In genomic region chr10:69061305-69062161, GRCh38 we compare ENCODE assay signal across 8 cellular contexts. TPM values are rescaled to one million over a fixed set of nuclear protein-coding genes. Genes with fewer than 3 reads are reported as not detected.
DNase-seq lines count a peak whose midpoint lies in the region; ATAC-seq and TF ChIP-seq lines count a peak whose summit lies in the region.

No MANE protein-coding gene starts in this region.

- H3K27ac Mint-ChIP-seq in CD4-positive, CD25-positive, alpha-beta regulatory T cell: peak overlapping the region; percentile 80 to 96 (median 89)
- peak overlapping the region; percentile 81 for H3K27ac Mint-ChIP-seq in activated CD8-positive, alpha-beta T cell treated with anti-CD3 and anti-CD28 coated beads for 36 hours

- peak; percentile 81 to 83 for ATAC-seq in CD4-positive, CD25-positive, alpha-beta regulatory T cell (ENCODE audit: low read depth in 2 of 2)
- ATAC-seq in GM19452 (IDR thresholded peaks at IDR 0.05; ENCODE audit: unreplicated experiment) (peak; percentile 59), HG02970 (IDR thresholded peaks at IDR 0.05; ENCODE audit: low FRiP score, unreplicated experiment) (no peak)
- ATAC-seq in activated CD8-positive, alpha-beta T cell treated with anti-CD3 and anti-CD28 coated beads for 36 hours: peak; percentile 35

- peak overlapping the region; percentile 47 for H3K27ac ChIP-seq in CD4-positive, CD25-positive, alpha-beta regulatory T cell (ENCODE audit: insufficient read depth, low read length, poor library complexity, severe bottlenecking)
- H3K27ac ChIP-seq in Karpas-422 (ENCODE audit: low read length): no peak overlapping the region

- no peaks in the 10 kb centered on the region for H3K27me3 Mint-ChIP-seq in CD4-positive, CD25-positive, alpha-beta regulatory T cell
- no peaks in the 10 kb centered on the region for H3K27me3 Mint-ChIP-seq in activated CD8-positive, alpha-beta T cell treated with anti-CD3 and anti-CD28 coated beads for 36 hours

- no peaks in the 10 kb centered on the region for H4K20me1 ChIP-seq in Karpas-422 (ENCODE audit: insufficient read depth, low read depth, low read length)

- H3K9me3 ChIP-seq in CD4-positive, CD25-positive, alpha-beta regulatory T cell (ENCODE audit: control insufficient read depth in 2 of 2, low read length in 2 of 2): no peaks in the 10 kb centered on the region
- no peaks in the 10 kb centered on the region for H3K9me3 ChIP-seq in Karpas-422 (ENCODE audit: low read length)

- no peaks in the 10 kb centered on the region for H3K36me3 Mint-ChIP-seq in CD4-positive, CD25-positive, alpha-beta regulatory T cell
- no peaks in the 10 kb centered on the region for H3K36me3 Mint-ChIP-seq in activated CD8-positive, alpha-beta T cell treated with anti-CD3 and anti-CD28 coated beads for 36 hours (ENCODE audit: low read depth)

- POLR2A ChIA-PET in activated CD8-positive, alpha-beta T cell treated with anti-CD3 and anti-CD28 coated beads for 36 hours (lab: Charles Lee): interaction anchor here (0.7 to 2.3 kb wide), 7 partner anchors 17 to 34 kb away, joined by 3 to 9 read pairs (median 4); partner anchors contain the start of gene SRGN

- H3K9me2 ChIP-seq in Karpas-422 (replicated peaks; ENCODE audit: insufficient read depth, low read length): no peaks in the 10 kb centered on the region

- peaks cover 21 to 52% (median 43%) of the 10 kb centered on the region in 4 donors for H3K4me1 Mint-ChIP-seq in CD4-positive, CD25-positive, alpha-beta regulatory T cell
- peaks cover 51% of the 10 kb centered on the region for H3K4me1 Mint-ChIP-seq in activated CD8-positive, alpha-beta T cell treated with anti-CD3 and anti-CD28 coated beads for 36 hours (ENCODE audit: low read depth)

- H3K4me3 ChIP-seq in CD4-positive, CD25-positive, alpha-beta regulatory T cell (ENCODE audit: low read depth, low read length): peak overlapping the region; percentile 77
- peak overlapping the region; percentile 49 for H3K4me3 ChIP-seq in Karpas-422 (ENCODE audit: low read length)

- H2AFZ ChIP-seq in Karpas-422 (ENCODE audit: low read length): peak overlapping the region; percentile 64; the same call in 1 of the 2 replicates

- intact Hi-C loops in activated CD8-positive, alpha-beta T cell treated with anti-CD3 and anti-CD28 coated beads for 36 hours (cut with micrococcal nuclease): no loop called here

- H3K79me2 ChIP-seq in Karpas-422 (ENCODE audit: low read length): no peaks in the 10 kb centered on the region

- H3K4me3 Mint-ChIP-seq in CD4-positive, CD25-positive, alpha-beta regulatory T cell: peak overlapping the region; percentile 52 to 80 (median 64)
- H3K4me3 Mint-ChIP-seq in activated CD8-positive, alpha-beta T cell treated with anti-CD3 and anti-CD28 coated beads for 36 hours: peak overlapping the region; percentile 53

- TF ChIP-seq CTCF in activated CD8-positive, alpha-beta T cell treated with anti-CD3 and anti-CD28 coated beads for 36 hours (IDR thresholded peaks at IDR 0.05): no peak

- H3K9ac ChIP-seq in Karpas-422 (ENCODE audit: low read length): peak overlapping the region; percentile 42

- CTCF ChIA-PET in activated CD8-positive, alpha-beta T cell treated with anti-CD3 and anti-CD28 coated beads for 36 hours (lab: Charles Lee): interaction anchor here (1.3 to 3.9 kb wide), 2 partner anchors 17 to 55 kb away, joined by 6 to 20 read pairs; no protein-coding TSS in a partner anchor

- H3K4me1 ChIP-seq in CD4-positive, CD25-positive, alpha-beta regulatory T cell (ENCODE audit: control insufficient read depth, insufficient read depth, low read length, poor library complexity, severe bottlenecking): peaks cover 31% of the 10 kb centered on the region
- peaks cover 9% of the 10 kb centered on the region for H3K4me1 ChIP-seq in Karpas-422 (ENCODE audit: low read length)

- H3K9me3 Mint-ChIP-seq in CD4-positive, CD25-positive, alpha-beta regulatory T cell: peaks cover 0 to 2% (median 0%) of the 10 kb centered on the region in 7 donors
- H3K9me3 Mint-ChIP-seq in activated CD8-positive, alpha-beta T cell treated with anti-CD3 and anti-CD28 coated beads for 36 hours: peaks cover 3% of the 10 kb centered on the region

- peak overlapping the region; percentile 64 for H3K4me2 ChIP-seq in Karpas-422 (ENCODE audit: low read depth, low read length, poor library complexity, severe bottlenecking)

- H3K27me3 ChIP-seq in CD4-positive, CD25-positive, alpha-beta regulatory T cell (ENCODE audit: control insufficient read depth, insufficient read depth, low read length): no peaks in the 10 kb centered on the region
- H3K27me3 ChIP-seq in Karpas-422 (ENCODE audit: low read length): no peaks in the 10 kb centered on the region

- peak in 2 of 3 donors; percentile 40 to 70 for DNase-seq in CD4-positive, CD25-positive, alpha-beta regulatory T cell
- DNase-seq in Karpas-422: peak; percentile 62
- DNase-seq in activated CD8-positive, alpha-beta T cell treated with anti-CD3 and anti-CD28 coated beads for 36 hours: peak; percentile 35
- DNase-seq in fibroblast of gingiva (ENCODE audit: low read depth): peak; percentile 98
- peak; percentile 99 for DNase-seq in non-pigmented ciliary epithelial cell (ENCODE audit: low read depth)
- DNase-seq in NK-92 treated with Interleukin-12 subunit alpha and Interleukin-12 subunit beta, amount 100 ng/mL, for 24 hours (lab: John Stamatoyannopoulos, UW): no peak

- no peaks in the 10 kb centered on the region for H3K36me3 ChIP-seq in CD4-positive, CD25-positive, alpha-beta regulatory T cell (ENCODE audit: control insufficient read depth, insufficient read depth, low read length)
- no peaks in the 10 kb centered on the region for H3K36me3 ChIP-seq in Karpas-422 (ENCODE audit: insufficient read depth, low read length)

RNA-seq across cellular contexts. Expression of gene SRGN, which starts 26.4 kb away (rescaled TPM):
- 580 TPM for total RNA-seq in CD4-positive, CD25-positive, alpha-beta regulatory T cell
- 100 to 1,000 TPM; 254 to 402 (median 306) TPM for polyA plus RNA-seq in CD4-positive, CD25-positive, alpha-beta regulatory T cell
- total RNA-seq in Karpas-422 (2014; rRNA removed; shearing (Covaris generic); ENCODE audit: low replicate concordance): 18.3 and 56.4 TPM in 2 replicates
- total RNA-seq in activated CD8-positive, alpha-beta T cell treated with anti-CD3 and anti-CD28 coated beads for 36 hours: 100 to 1,000 TPM; 279 to 292 TPM
